ENCODE assay signal across 29 cellular contexts in genomic region chr2:85790032-85790431, GRCh38. TPM values are rescaled to one million over a fixed set of nuclear protein-coding genes. Genes with fewer than 3 reads are reported as not detected.
"Had no signal": no experiment of that assay in that cellular context is flagged by ENCODE, and none has a peak within 500 bp of the region (broad histone marks: within the 10 kb centered on the region; RNA-seq: fewer than 3 reads in every experiment).

No MANE protein-coding gene starts in this region.

- H3K9me3 ChIP-seq: adrenal gland, ascending aorta, left lung, neutrophil, prostate gland, suprapubic skin, transverse colon had no signal

- H3K27me3 Mint-ChIP-seq: activated naive CD8-positive, alpha-beta T cell treated with anti-CD3 and anti-CD28 coated beads for 36 hours had no signal

- H3K27ac ChIP-seq: adrenal gland, brain microvascular endothelial cell, left lung, neutrophil, prostate gland, suprapubic skin, transverse colon, WERI-Rb-1 had no signal

- H3K4me1 ChIP-seq: prostate gland had no signal

- H3K4me1 Mint-ChIP-seq: activated CD4-positive, alpha-beta T cell treated with anti-CD3 and anti-CD28 coated beads, Interleukin-2, amount 10 ng/mL, durations not matched to agents 24 days and 14 days had no signal

- H3K4me3 ChIP-seq: adrenal gland, ascending aorta, left lung, prostate gland, suprapubic skin, transverse colon had no signal

- H3K4me3 Mint-ChIP-seq: activated CD4-positive, alpha-beta memory T cell treated with anti-CD3 and anti-CD28 coated beads for 36 hours; activated CD4-positive, alpha-beta T cell treated with anti-CD3 and anti-CD28 coated beads, Interleukin-2, amount 10 ng/mL, durations not matched to agents 24 days and 14 days; activated naive CD4-positive, alpha-beta T cell treated with anti-CD3 and anti-CD28 coated beads for 36 hours; activated naive CD8-positive, alpha-beta T cell treated with anti-CD3 and anti-CD28 coated beads for 36 hours; activated T-helper 1 cell treated with anti-CD3 and anti-CD28 coated beads, Interleukin-12 subunit alpha, Interleukin-12 subunit beta, Interleukin-2, Interleukin-4 antibody, amounts not matched to agents 30 ng/mL and 10 ng/mL and 1 ng/mL, durations not matched to agents 14 hours and 24 hours and 36 hours; nephron progenitor cell; T-helper 1 cell treated with Interleukin-12 subunit alpha and Interleukin-12 subunit beta and Interleukin-4 antibody, amounts not matched to agents 30 μg/mL and 1 μg/mL, for 36 hours had no signal

- H3K36me3 Mint-ChIP-seq: activated CD4-positive, alpha-beta memory T cell treated with anti-CD3 and anti-CD28 coated beads for 36 hours; activated naive CD8-positive, alpha-beta T cell treated with anti-CD3 and anti-CD28 coated beads for 36 hours had no signal

- H3K9me3 Mint-ChIP-seq: activated CD4-positive, alpha-beta memory T cell treated with anti-CD3 and anti-CD28 coated beads for 36 hours; activated CD4-positive, alpha-beta T cell treated with anti-CD3 and anti-CD28 coated beads, Interleukin-2, amount 10 ng/mL, durations not matched to agents 24 days and 14 days; activated naive CD4-positive, alpha-beta T cell treated with anti-CD3 and anti-CD28 coated beads for 36 hours; activated naive CD8-positive, alpha-beta T cell treated with anti-CD3 and anti-CD28 coated beads for 36 hours; activated T-helper 1 cell treated with anti-CD3 and anti-CD28 coated beads, Interleukin-12 subunit alpha, Interleukin-12 subunit beta, Interleukin-2, Interleukin-4 antibody, amounts not matched to agents 30 ng/mL and 10 ng/mL and 1 ng/mL, durations not matched to agents 14 hours and 24 hours and 36 hours; nephron progenitor cell; T-helper 1 cell treated with Interleukin-12 subunit alpha and Interleukin-12 subunit beta and Interleukin-4 antibody, amounts not matched to agents 30 μg/mL and 1 μg/mL, for 36 hours had no signal

- H3K27ac Mint-ChIP-seq: activated CD4-positive, alpha-beta memory T cell treated with anti-CD3 and anti-CD28 coated beads for 36 hours; activated CD4-positive, alpha-beta T cell treated with anti-CD3 and anti-CD28 coated beads, Interleukin-2, amount 10 ng/mL, durations not matched to agents 24 days and 14 days; activated naive CD4-positive, alpha-beta T cell treated with anti-CD3 and anti-CD28 coated beads for 36 hours; activated naive CD8-positive, alpha-beta T cell treated with anti-CD3 and anti-CD28 coated beads for 36 hours; activated T-helper 1 cell treated with anti-CD3 and anti-CD28 coated beads, Interleukin-12 subunit alpha, Interleukin-12 subunit beta, Interleukin-2, Interleukin-4 antibody, amounts not matched to agents 30 ng/mL and 10 ng/mL and 1 ng/mL, durations not matched to agents 14 hours and 24 hours and 36 hours; T-helper 1 cell treated with Interleukin-12 subunit alpha and Interleukin-12 subunit beta and Interleukin-4 antibody, amounts not matched to agents 30 μg/mL and 1 μg/mL, for 36 hours had no signal

- ATAC-seq: activated CD4-positive, CD25-positive, alpha-beta regulatory T cell treated with anti-CD3 and anti-CD28 coated beads, Interleukin-2, amount 50 U/mL, for 24 hours; esophagus mucosa had no signal

- DNase-seq: activated CD4-positive, alpha-beta memory T cell treated with anti-CD3 and anti-CD28 coated beads for 36 hours; activated CD4-positive, alpha-beta T cell treated with anti-CD3 and anti-CD28 coated beads, Interleukin-2, amount 10 ng/mL, durations not matched to agents 24 days and 14 days; activated CD8-positive, alpha-beta memory T cell treated with anti-CD3 and anti-CD28 coated beads, Interleukin-2, amount 50 U/mL, for 4 hours; activated effector memory CD4-positive, alpha-beta T cell treated with anti-CD3 and anti-CD28 coated beads, Interleukin-2, amount 50 U/mL, for 16 hours; activated naive CD4-positive, alpha-beta T cell treated with anti-CD3 and anti-CD28 coated beads for 36 hours; activated naive CD8-positive, alpha-beta T cell treated with anti-CD3 and anti-CD28 coated beads for 36 hours; activated T-cell treated with anti-CD3 and anti-CD28 coated beads, Interleukin-2, amount 50 U/mL, for 1 hour; adrenal gland; brain microvascular endothelial cell; foreskin fibroblast; hippocampal formation; mammary epithelial cell; nephron progenitor cell; retina; stimulated activated naive CD4-positive, alpha-beta T cell; SW 1271; T1000; transverse colon; WERI-Rb-1 had no signal

- H3K27me3 ChIP-seq: adrenal gland, ascending aorta, brain microvascular endothelial cell, left lung, suprapubic skin, transverse colon had no signal

- H3K36me3 ChIP-seq: adrenal gland, brain microvascular endothelial cell, neutrophil, prostate gland, transverse colon, WERI-Rb-1 had no signal

RNA-seq across cellular contexts. Expression of gene ATOH8, which starts 36.2 kb away (rescaled TPM):
- total RNA-seq: activated CD4-positive, alpha-beta memory T cell treated with anti-CD3 and anti-CD28 coated beads for 36 hours; activated CD8-positive, alpha-beta memory T cell treated with anti-CD3 and anti-CD28 coated beads for 36 hours; activated naive CD4-positive, alpha-beta T cell treated with anti-CD3 and anti-CD28 coated beads for 36 hours; activated naive CD8-positive, alpha-beta T cell treated with anti-CD3 and anti-CD28 coated beads for 36 hours; mammary epithelial cell had no signal
- polyA plus RNA-seq: mammary epithelial cell had no signal
